In the genomic region with DNA sequence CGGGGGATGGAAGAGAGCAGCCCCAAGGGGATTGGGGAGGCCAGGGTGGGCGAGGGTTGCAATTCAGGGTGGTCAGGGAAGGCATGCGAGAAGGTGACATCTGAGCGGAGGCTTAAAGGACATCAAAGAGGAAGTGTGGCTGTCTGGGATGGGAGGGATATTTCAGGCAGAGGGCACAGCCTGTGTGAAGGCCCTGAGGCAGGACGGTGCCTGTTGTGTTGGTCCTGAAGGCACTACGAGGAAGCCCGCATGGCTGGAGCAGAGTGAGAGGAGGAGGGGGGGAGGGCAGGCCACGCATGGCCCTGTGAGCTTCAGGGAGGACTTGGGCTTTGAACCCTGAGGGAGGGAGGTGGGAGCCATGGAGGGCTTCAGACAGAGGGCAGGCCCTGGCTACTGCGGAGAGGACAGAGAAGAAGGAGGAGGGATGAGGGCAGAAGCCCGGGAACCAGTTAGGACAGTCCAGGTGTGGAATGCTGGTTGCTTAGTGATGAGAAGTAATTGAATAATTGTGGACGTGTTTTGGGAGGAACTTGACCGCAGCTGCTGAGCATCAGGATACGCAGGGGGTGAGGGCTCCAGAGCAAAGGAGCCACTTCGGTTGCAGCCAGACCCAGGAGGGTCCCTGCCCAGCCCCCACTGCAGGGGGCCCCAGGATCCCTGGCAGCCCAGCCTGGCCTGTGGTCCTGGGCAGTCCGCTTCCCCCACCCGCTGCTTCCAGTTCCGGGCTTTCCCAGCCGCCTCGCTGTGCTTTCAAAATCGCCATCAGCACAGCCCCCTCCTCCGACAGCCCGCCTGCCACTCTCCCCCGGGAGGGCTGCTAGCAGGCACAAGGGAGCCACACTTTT, we compare ENCODE assay signal across 1 cellular context.
TF ChIP-seq lines count a peak whose summit lies in the region.

No MANE protein-coding gene starts in this region.

TF ChIP-seq in liver, 16 proteins besides CTCF, POLR2A, EP300 and RAD21 (continued from another document):
- TF ChIP-seq, protein P1, sequence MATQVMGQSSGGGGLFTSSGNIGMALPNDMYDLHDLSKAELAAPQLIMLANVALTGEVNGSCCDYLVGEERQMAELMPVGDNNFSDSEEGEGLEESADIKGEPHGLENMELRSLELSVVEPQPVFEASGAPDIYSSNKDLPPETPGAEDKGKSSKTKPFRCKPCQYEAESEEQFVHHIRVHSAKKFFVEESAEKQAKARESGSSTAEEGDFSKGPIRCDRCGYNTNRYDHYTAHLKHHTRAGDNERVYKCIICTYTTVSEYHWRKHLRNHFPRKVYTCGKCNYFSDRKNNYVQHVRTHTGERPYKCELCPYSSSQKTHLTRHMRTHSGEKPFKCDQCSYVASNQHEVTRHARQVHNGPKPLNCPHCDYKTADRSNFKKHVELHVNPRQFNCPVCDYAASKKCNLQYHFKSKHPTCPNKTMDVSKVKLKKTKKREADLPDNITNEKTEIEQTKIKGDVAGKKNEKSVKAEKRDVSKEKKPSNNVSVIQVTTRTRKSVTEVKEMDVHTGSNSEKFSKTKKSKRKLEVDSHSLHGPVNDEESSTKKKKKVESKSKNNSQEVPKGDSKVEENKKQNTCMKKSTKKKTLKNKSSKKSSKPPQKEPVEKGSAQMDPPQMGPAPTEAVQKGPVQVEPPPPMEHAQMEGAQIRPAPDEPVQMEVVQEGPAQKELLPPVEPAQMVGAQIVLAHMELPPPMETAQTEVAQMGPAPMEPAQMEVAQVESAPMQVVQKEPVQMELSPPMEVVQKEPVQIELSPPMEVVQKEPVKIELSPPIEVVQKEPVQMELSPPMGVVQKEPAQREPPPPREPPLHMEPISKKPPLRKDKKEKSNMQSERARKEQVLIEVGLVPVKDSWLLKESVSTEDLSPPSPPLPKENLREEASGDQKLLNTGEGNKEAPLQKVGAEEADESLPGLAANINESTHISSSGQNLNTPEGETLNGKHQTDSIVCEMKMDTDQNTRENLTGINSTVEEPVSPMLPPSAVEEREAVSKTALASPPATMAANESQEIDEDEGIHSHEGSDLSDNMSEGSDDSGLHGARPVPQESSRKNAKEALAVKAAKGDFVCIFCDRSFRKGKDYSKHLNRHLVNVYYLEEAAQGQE (IDR thresholded peaks at IDR 0.05) = no peak
- TF ChIP-seq, protein P2, sequence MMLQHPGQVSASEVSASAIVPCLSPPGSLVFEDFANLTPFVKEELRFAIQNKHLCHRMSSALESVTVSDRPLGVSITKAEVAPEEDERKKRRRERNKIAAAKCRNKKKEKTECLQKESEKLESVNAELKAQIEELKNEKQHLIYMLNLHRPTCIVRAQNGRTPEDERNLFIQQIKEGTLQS (IDR thresholded peaks at IDR 0.05) = no peak
- no peak for TF ChIP-seq FOXA2 (IDR thresholded peaks at IDR 0.05)
- TF ChIP-seq NR2F2 (IDR thresholded peaks at IDR 0.05) = no peak
- no peak for TF ChIP-seq RXRA (IDR thresholded peaks at IDR 0.05)
- TF ChIP-seq, protein P3, sequence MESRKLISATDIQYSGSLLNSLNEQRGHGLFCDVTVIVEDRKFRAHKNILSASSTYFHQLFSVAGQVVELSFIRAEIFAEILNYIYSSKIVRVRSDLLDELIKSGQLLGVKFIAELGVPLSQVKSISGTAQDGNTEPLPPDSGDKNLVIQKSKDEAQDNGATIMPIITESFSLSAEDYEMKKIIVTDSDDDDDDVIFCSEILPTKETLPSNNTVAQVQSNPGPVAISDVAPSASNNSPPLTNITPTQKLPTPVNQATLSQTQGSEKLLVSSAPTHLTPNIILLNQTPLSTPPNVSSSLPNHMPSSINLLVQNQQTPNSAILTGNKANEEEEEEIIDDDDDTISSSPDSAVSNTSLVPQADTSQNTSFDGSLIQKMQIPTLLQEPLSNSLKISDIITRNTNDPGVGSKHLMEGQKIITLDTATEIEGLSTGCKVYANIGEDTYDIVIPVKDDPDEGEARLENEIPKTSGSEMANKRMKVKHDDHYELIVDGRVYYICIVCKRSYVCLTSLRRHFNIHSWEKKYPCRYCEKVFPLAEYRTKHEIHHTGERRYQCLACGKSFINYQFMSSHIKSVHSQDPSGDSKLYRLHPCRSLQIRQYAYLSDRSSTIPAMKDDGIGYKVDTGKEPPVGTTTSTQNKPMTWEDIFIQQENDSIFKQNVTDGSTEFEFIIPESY (IDR thresholded peaks at IDR 0.05) = no peak
- TF ChIP-seq YY1 (IDR thresholded peaks at IDR 0.05) = no peak
- no peak for TF ChIP-seq GABPA (IDR thresholded peaks at IDR 0.05 in 1 of 2, conservative IDR thresholded peaks at IDR 0.05 in 1 of 2)
- TF ChIP-seq EGR1 (IDR thresholded peaks at IDR 0.05; ENCODE audit: low read depth in 2 of 2) = no peak
- no peak for TF ChIP-seq HNF4A (conservative IDR thresholded peaks at IDR 0.05)
